26 cellular contexts compared by ENCODE assay signal in the genomic region with DNA sequence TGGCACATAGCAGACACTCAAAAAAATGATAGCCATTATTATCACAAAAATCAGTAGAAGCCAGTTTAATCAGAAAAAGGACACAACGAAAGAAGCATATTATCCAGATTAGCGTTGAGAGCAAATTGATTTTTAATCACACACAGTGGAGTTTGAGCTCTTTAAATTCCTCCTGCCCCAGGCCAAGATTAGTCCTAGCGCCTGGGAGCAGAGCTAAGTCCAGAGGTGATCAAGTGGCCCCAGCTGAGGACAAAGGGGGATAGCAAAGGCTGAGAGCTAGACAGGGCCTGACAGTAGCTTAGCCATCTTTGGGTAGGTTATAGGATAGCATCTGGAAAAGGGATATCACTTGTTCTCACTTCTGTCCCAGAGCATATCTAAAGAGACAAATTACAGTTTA.
"Had no signal": no experiment of that assay in that cellular context is flagged by ENCODE, and none has a peak within 500 bp of the region (broad histone marks: within the 10 kb centered on the region; RNA-seq: fewer than 3 reads in every experiment).

No MANE protein-coding gene starts in this region.

- H3K27me3 ChIP-seq: neural progenitor cell, ovary, right lobe of liver, sigmoid colon, testis, transverse colon, upper lobe of left lung, vagina had no signal

- ATAC-seq: natural killer cell; psoas muscle; right cardiac atrium; right lobe of liver; stimulated activated memory B cell treated with anti-CD40 and anti-IgM and Interleukin-4, amounts not matched to agents 10 μg/mL and 1 μg/mL and 100 μg/mL, for 72 hours; stimulated activated naive CD8-positive, alpha-beta T cell treated with anti-CD3 and anti-CD28 coated beads, Interleukin-15, amount 100 ng/mL, for 72 hours; stimulated activated naive CD8-positive, alpha-beta T cell treated with anti-CD3 and anti-CD28 coated beads, Interleukin-15, Interleukin-2, amounts not matched to agents 100 U/mL and 50 U/mL, for 24 hours had no signal

- H3K9ac ChIP-seq: neural progenitor cell, parathyroid adenoma had no signal

- H3K9me3 ChIP-seq: ovary, psoas muscle, right lobe of liver, sigmoid colon, suprapubic skin, testis, tibial artery, transverse colon, upper lobe of left lung, vagina had no signal

- H3K4me3 ChIP-seq: neural progenitor cell, ovary, psoas muscle, right lobe of liver, sigmoid colon, suprapubic skin, testis, tibial artery, transverse colon, upper lobe of left lung, vagina had no signal

- H3K4me2 ChIP-seq: neural progenitor cell had no signal

- DNase-seq: natural killer cell; occipital lobe; ovary; posterior cingulate gyrus; psoas muscle; right cardiac atrium; right lobe of liver; sigmoid colon; small intestine; stimulated activated CD4-positive, alpha-beta T cell treated with anti-CD3 and anti-CD28 coated beads, Interleukin-15, amount 100 ng/mL, for 24 hours; stimulated activated CD4-positive, alpha-beta T cell treated with anti-CD3 and anti-CD28 coated beads, Interleukin-4, amount 100 ng/mL, for 1 hour; stimulated activated CD4-positive, alpha-beta T cell treated with anti-CD3 and anti-CD28 coated beads, Interleukin-4, amount 100 ng/mL, for 4 hours; stimulated activated CD8-positive, alpha-beta memory T cell treated with anti-CD3 and anti-CD28 coated beads, Interleukin-4, amount 100 ng/mL, for 48 hours; stimulated activated naive CD4-positive, alpha-beta T cell; stimulated activated naive CD8-positive, alpha-beta T cell treated with anti-CD3 and anti-CD28 coated beads, Interleukin-15, amount 100 ng/mL, for 72 hours; stimulated activated naive CD8-positive, alpha-beta T cell treated with anti-CD3 and anti-CD28 coated beads, Interleukin-15, Interleukin-2, amounts not matched to agents 100 U/mL and 50 U/mL, for 24 hours; substantia nigra; testis; tibial artery; transverse colon; upper lobe of left lung had no signal

- H2AFZ ChIP-seq: neural progenitor cell, parathyroid adenoma had no signal

- H3K79me2 ChIP-seq: parathyroid adenoma had no signal

- H3K4me1 ChIP-seq: neural progenitor cell, parathyroid adenoma, psoas muscle, right lobe of liver, sigmoid colon, suprapubic skin, testis, tibial artery, transverse colon, upper lobe of left lung, vagina had no signal

- H3K27ac ChIP-seq: neural progenitor cell, ovary, parathyroid adenoma, psoas muscle, right lobe of liver, sigmoid colon, suprapubic skin, testis, tibial artery, transverse colon, upper lobe of left lung, vagina had no signal

- H3K36me3 ChIP-seq: neural progenitor cell, ovary, right lobe of liver, sigmoid colon, suprapubic skin, tibial artery, transverse colon, upper lobe of left lung, vagina had no signal
